Comparison of ENCODE assay signal across 11 cellular contexts in the genomic region with DNA sequence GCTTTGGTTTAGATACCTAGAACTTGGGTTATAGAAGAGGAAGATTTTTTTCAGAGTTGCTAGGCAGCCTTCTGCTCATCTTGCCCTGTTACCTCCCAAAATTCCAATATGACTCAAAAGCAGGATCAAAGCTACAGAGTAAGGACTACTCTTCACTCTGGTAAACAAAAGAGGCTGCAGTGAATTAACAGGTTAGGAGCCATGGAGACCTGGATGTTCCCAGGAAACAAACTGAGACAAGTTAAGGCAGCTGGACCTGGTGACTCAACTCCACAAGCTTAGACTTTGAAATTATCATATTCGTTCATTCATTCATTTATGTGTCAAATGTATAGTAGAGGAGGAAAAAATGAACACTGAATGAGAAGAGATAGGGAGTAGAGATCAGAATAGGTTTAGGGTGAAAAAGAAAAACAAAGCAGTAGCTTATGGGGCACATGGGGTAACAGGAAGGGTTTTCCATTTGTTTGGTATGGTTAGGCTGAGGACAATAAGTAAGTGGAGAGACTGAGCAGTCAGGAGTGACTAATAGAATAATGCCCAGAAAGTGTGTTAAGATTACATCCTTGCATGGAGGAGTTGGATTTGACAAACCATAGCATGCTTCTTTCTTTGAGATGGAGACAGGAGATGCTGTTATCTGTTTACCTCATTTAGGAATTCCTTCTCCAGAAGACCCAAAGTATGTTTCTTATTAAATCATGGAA.
"Had no signal": no experiment of that assay in that cellular context is flagged by ENCODE, and none has a peak within 500 bp of the region (broad histone marks: within the 10 kb centered on the region; RNA-seq: fewer than 3 reads in every experiment).

No MANE protein-coding gene starts in this region.

- H3K4me3 ChIP-seq: suprapubic skin, upper lobe of left lung had no signal

- H3K27me3 ChIP-seq: suprapubic skin, upper lobe of left lung had no signal

- DNase-seq: activated CD4-positive, alpha-beta T cell treated with anti-CD3 and anti-CD28 coated beads, Interleukin-2, amount 50 U/mL, for 1 hour; activated naive CD4-positive, alpha-beta T cell treated with anti-CD3 and anti-CD28 coated beads for 36 hours; activated T-cell treated with anti-CD3 and anti-CD28 coated beads for 4 hours; cerebellar nuclear complex; effector memory CD8-positive, alpha-beta T cell; stimulated activated CD4-positive, alpha-beta T cell treated with anti-CD3 and anti-CD28 coated beads, Interleukin-4, amount 100 ng/mL, for 1 hour; stimulated activated CD8-positive, alpha-beta memory T cell treated with anti-CD3 and anti-CD28 coated beads, Interleukin-4, amount 100 ng/mL, for 48 hours; stimulated activated naive CD8-positive, alpha-beta T cell treated with anti-CD3 and anti-CD28 coated beads, Interleukin-15, Interleukin-2, amounts not matched to agents 100 U/mL and 50 U/mL, for 24 hours; upper lobe of left lung had no signal

- H3K4me1 ChIP-seq: upper lobe of left lung had no signal

- H3K27ac ChIP-seq: suprapubic skin, upper lobe of left lung had no signal

- H3K9me3 ChIP-seq: suprapubic skin, upper lobe of left lung had no signal

- ATAC-seq: activated T-helper 17 cell treated with anti-CD3 and anti-CD28 coated beads, Interleukin-2, amount 50 U/mL, for 72 hours; effector memory CD8-positive, alpha-beta T cell; stimulated activated naive CD8-positive, alpha-beta T cell treated with anti-CD3 and anti-CD28 coated beads, Interleukin-15, Interleukin-2, amounts not matched to agents 100 U/mL and 50 U/mL, for 24 hours had no signal

- H3K36me3 ChIP-seq: suprapubic skin, upper lobe of left lung had no signal
